Comparison of ENCODE assay signal across 11 cellular contexts in the genomic region with DNA sequence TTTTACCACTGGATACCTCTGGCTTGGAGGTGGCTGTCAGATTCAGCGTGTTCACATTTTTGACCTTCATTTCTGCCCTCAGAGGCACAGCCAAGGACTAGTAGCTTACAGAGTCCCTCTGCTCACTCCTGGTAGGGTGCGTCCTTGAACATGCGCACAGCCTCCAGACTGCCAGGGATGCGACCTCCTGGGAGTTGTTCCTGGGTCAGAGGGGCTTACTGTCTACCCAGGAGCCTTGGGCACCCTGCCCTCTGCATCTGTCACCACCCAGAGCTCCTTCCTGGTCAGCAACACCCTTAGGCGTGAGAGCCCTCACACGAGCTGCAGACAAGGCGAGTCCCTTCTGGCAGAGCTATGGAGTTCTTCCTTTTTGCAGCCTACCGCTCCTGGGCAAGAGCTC. TPM values are rescaled to one million over a fixed set of nuclear protein-coding genes. Genes with fewer than 3 reads are reported as not detected.
DNase-seq lines count a peak whose midpoint lies in the region; ATAC-seq and TF ChIP-seq lines count a peak whose summit lies in the region.
"Had no signal": no experiment of that assay in that cellular context is flagged by ENCODE, and none has a peak within 500 bp of the region (broad histone marks: within the 10 kb centered on the region; RNA-seq: fewer than 3 reads in every experiment).

No MANE protein-coding gene starts in this region.

- no peak overlapping the region for H2BK120ac ChIP-seq in mesendoderm (ENCODE audit: low read depth, low read length)

- peak overlapping the region; percentile 30 for H3K56ac ChIP-seq in mesendoderm (ENCODE audit: low read length)

- H3K79me1 ChIP-seq in mesendoderm (ENCODE audit: low read length): peaks cover 31% of the 10 kb centered on the region

- no peak overlapping the region for H3K27ac Mint-ChIP-seq in HFFc6
- peak overlapping the region; percentile 89 for H3K27ac Mint-ChIP-seq in activated naive CD8-positive, alpha-beta T cell treated with anti-CD3 and anti-CD28 coated beads, Interleukin-2, amount 50 U/mL, for 24 hours

- no peaks in the 10 kb centered on the region for H3K9me3 ChIP-seq in uterus

- H2BK15ac ChIP-seq in mesendoderm (replicated peaks; ENCODE audit: low read depth): no peak overlapping the region

- H3K4me3 Mint-ChIP-seq in HFFc6: peak overlapping the region; percentile 90
- H3K4me3 Mint-ChIP-seq in activated naive CD8-positive, alpha-beta T cell treated with anti-CD3 and anti-CD28 coated beads, Interleukin-2, amount 50 U/mL, for 24 hours: peak overlapping the region; percentile 92

- H3K9ac ChIP-seq in mesendoderm (ENCODE audit: low read length): peak overlapping the region; percentile 18

- POLR2A ChIA-PET in AG04449 (lab: Yijun Ruan, JAX): interaction anchor here (1.3 kb wide), 1 partner anchor 68 kb away, joined by 6 read pairs; the partner anchor contains the start of gene PTTG1IP

- H3K79me2 ChIP-seq in mesendoderm (ENCODE audit: control insufficient read depth, insufficient read depth, low read length): peaks cover 49% of the 10 kb centered on the region

- CTCF ChIA-PET in AG04449 (lab: Yijun Ruan, JAX): interaction anchor here (0.9 to 27.1 kb wide), 6 partner anchors 8 to 197 kb away, joined by 3 to 601 read pairs (median 14); no protein-coding TSS in a partner anchor

- H3K4me2 ChIP-seq in mesendoderm (ENCODE audit: low read length): no peak overlapping the region

- no peak overlapping the region for H3K27ac ChIP-seq in mesendoderm (ENCODE audit: low read depth, low read length)
- H3K27ac ChIP-seq in uterus: no peak overlapping the region
- H3K27ac ChIP-seq: coronary artery had no signal

- TF ChIP-seq CTCF in AG04449 (IDR thresholded peaks at IDR 0.05; ENCODE audit: insufficient read depth, low read length, missing control alignments) (no peak), HFFc6 (IDR thresholded peaks at IDR 0.05) (no peak), uterus (IDR thresholded peaks at IDR 0.05) (no peak)

- H3K18ac ChIP-seq in mesendoderm (ENCODE audit: low read length): no peak overlapping the region

- H3K4me3 ChIP-seq in AG04449 (ENCODE audit: low read depth, low read length): peak overlapping the region; percentile 91; the same call in 1 of the 2 replicates
- no peak overlapping the region for H3K4me3 ChIP-seq in mesendoderm (ENCODE audit: low read length)
- no peak overlapping the region for H3K4me3 ChIP-seq in uterus

- H4K5ac ChIP-seq in mesendoderm (ENCODE audit: low read length): no peak overlapping the region

- H3K27me3 ChIP-seq in mesendoderm (ENCODE audit: insufficient read depth, low read length, poor library complexity) (no peaks in the 10 kb centered on the region), uterus (no peaks in the 10 kb centered on the region)

- no CpG with 5 or more reads among the region's 8 CpGs for WGBS in mesendoderm (ENCODE audit: extremely low coverage, insufficient coverage, low lambda C conversion rate)

- H4K8ac ChIP-seq in mesendoderm (ENCODE audit: low read depth, low read length): no peak overlapping the region

- H3K4ac ChIP-seq in mesendoderm (ENCODE audit: low read depth, low read length): no peak overlapping the region

- H3K23ac ChIP-seq in mesendoderm (ENCODE audit: low read length): no peak overlapping the region

- H2BK5ac ChIP-seq in mesendoderm (ENCODE audit: low read length): no peak overlapping the region

- H3K36me3 ChIP-seq in mesendoderm (ENCODE audit: control insufficient read depth, insufficient read depth, low read length) (peaks cover 11% of the 10 kb centered on the region), uterus (no peaks in the 10 kb centered on the region)

- no peaks in the 10 kb centered on the region; the same call in 1 of the 2 replicates for H3K36me3 Mint-ChIP-seq in HFFc6 (ENCODE audit: low read depth)
- peaks cover 39% of the 10 kb centered on the region for H3K36me3 Mint-ChIP-seq in activated naive CD8-positive, alpha-beta T cell treated with anti-CD3 and anti-CD28 coated beads, Interleukin-2, amount 50 U/mL, for 24 hours (ENCODE audit: low read depth)

- TF ChIP-seq POLR2A in uterus (IDR thresholded peaks at IDR 0.05): no peak

- H3K4me1 ChIP-seq in mesendoderm (ENCODE audit: control insufficient read depth, low read depth, low read length) (peaks cover 4% of the 10 kb centered on the region), uterus (no peaks in the 10 kb centered on the region)

- no peak overlapping the region for H2AK5ac ChIP-seq in mesendoderm (ENCODE audit: low read length)

- ATAC-seq in activated naive CD8-positive, alpha-beta T cell treated with anti-CD3 and anti-CD28 coated beads, Interleukin-2, amount 50 U/mL, for 24 hours: no peak
- ATAC-seq in GM18861 (IDR thresholded peaks at IDR 0.05; ENCODE audit: unreplicated experiment): no peak

- H3K4me1 Mint-ChIP-seq in HFFc6 (ENCODE audit: low read depth): peaks cover 22% of the 10 kb centered on the region
- H3K4me1 Mint-ChIP-seq in activated naive CD8-positive, alpha-beta T cell treated with anti-CD3 and anti-CD28 coated beads, Interleukin-2, amount 50 U/mL, for 24 hours: peaks cover 50% of the 10 kb centered on the region

- intact Hi-C loops in uterus (cut with DNase I; ENCODE audit: low total_unique reads): no loop called here

- DNase-seq in AG04449 (ENCODE audit: low read depth, low spot score): no peak
- no peak for DNase-seq in HFFc6
- no peak for DNase-seq in activated naive CD8-positive, alpha-beta T cell treated with anti-CD3 and anti-CD28 coated beads, Interleukin-2, amount 50 U/mL, for 24 hours
- no peak for DNase-seq in mesendoderm
- no peak for DNase-seq in glomerular visceral epithelial cell (ENCODE audit: extremely low spot score)
- DNase-seq in uterus: no peak
- no peak for DNase-seq in NCI-H2081 treated with DMSO at 0.1 percent for 48 hours (lab: John Stamatoyannopoulos, UW)
- DNase-seq: NCI-H1092, OCI-M1 had no signal

- no peaks in the 10 kb centered on the region for H3K27me3 Mint-ChIP-seq in HFFc6 (ENCODE audit: insufficient read depth)
- H3K27me3 Mint-ChIP-seq in activated naive CD8-positive, alpha-beta T cell treated with anti-CD3 and anti-CD28 coated beads, Interleukin-2, amount 50 U/mL, for 24 hours: no peaks in the 10 kb centered on the region

- no peaks in the 10 kb centered on the region for H3K9me3 Mint-ChIP-seq in HFFc6
- no peaks in the 10 kb centered on the region for H3K9me3 Mint-ChIP-seq in activated naive CD8-positive, alpha-beta T cell treated with anti-CD3 and anti-CD28 coated beads, Interleukin-2, amount 50 U/mL, for 24 hours

RNA-seq across cellular contexts. Expression of gene SLX9, which starts 1.7 kb away (rescaled TPM):
- total RNA-seq in HFFc6 (2021; fragmentation: NEBNext Ultra II Directional; extraction: Animal tissue kit (Norgen Biotek cat#: 25700)): 10 to 100 TPM; 27.7 to 34.7 (median 31.5) TPM
- 45.5 TPM for polyA plus RNA-seq in mesendoderm (2013, experiment 1 of 2)
- polyA plus RNA-seq in mesendoderm (2013, experiment 2 of 2): 43.5 TPM
- 10 to 100 TPM in 2 of 4 donors, 1 to 10 TPM in 1, not detected in 1; 8.6 to 24.3 (median 10.5) TPM for total RNA-seq in uterus

RNA-seq across cellular contexts. Expression of gene ITGB2, which starts 20.9 kb away (rescaled TPM):
- under 1 TPM in 3 of 6 experiments, not detected in 3; 0.19 to 0.45 (median 0.33) TPM for total RNA-seq in HFFc6 (2021; fragmentation: NEBNext Ultra II Directional; extraction: Animal tissue kit (Norgen Biotek cat#: 25700))
- 1.0 TPM for polyA plus RNA-seq in mesendoderm (2013, experiment 1 of 2)
- 1.1 TPM for polyA plus RNA-seq in mesendoderm (2013, experiment 2 of 2)
- total RNA-seq in uterus: 10 to 100 TPM; 20.2 to 46.8 (median 21.0) TPM

Comparison
In these comparisons a context has a peak if more than half of its experiments do, and no peak if none do; other contexts are left out.
1. RNA of gene ITGB2, which starts 20.9 kb away (total RNA-seq): 20.2 to 46.8 TPM in uterus; 0.19 to 0.45 TPM in HFFc6; every median in the first group is over 10 times any median in the second.